ENCODE assay signal across 9 cellular contexts in the genomic region with DNA sequence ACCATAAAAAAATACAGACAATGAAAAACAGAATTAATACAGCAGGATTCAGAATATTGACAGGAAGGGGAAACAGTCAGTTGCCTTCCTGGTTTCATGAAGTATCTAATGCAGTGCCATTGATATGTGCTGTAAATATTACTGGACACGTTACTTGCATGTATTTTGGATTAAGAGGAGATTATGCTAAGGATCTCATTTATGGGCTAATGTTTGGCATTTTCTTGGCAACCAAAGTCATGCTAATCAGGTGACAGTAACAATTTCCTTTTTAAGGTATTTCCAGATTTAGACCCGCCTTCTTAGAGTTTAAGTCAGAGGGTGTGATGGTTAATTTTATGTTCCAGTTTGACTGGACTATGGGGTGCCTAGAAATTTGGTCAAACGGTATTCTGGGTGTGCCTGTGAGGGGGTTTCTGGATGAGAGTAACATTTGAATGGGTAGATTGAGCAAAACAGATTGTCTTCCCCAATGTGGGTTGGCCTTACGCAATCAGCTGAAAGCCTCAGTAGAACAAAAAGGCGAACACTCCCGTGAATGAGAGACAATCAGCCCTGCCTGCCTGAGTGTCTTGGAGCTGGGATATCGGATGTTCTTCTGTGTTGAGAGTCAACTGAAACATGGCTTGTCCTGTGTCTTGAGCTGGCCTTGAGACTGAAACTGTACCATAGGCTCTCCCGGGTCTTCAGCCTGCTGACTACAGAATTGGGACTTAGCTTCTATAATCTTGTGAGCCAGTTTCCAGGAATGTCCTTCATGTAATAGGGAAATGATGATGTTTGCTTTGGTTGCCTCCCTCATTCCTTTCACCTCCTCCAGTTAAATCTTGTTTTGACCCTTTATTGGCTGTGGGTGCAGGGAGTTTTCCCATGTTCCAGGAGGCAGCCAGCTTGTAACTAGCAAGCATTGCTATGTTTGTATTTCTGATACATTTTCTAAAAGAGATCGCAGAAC. TPM values are rescaled to one million over a fixed set of nuclear protein-coding genes. Genes with fewer than 3 reads are reported as not detected.
DNase-seq lines count a peak whose midpoint lies in the region; ATAC-seq and TF ChIP-seq lines count a peak whose summit lies in the region.
"Had no signal": no experiment of that assay in that cellular context is flagged by ENCODE, and none has a peak within 500 bp of the region (broad histone marks: within the 10 kb centered on the region; RNA-seq: fewer than 3 reads in every experiment).

No MANE protein-coding gene starts in this region.

- H4K8ac ChIP-seq in IMR-90 (ENCODE audit: low read depth in 2 of 2, low read length in 2 of 2): peak overlapping the region; percentile 58 to 75; a peak in 3 of 4 replicates

- CTCF ChIA-PET in IMR-90 (lab: Yijun Ruan, JAX): interaction anchor here (1.2 kb wide), 1 partner anchor 24 kb away, joined by 3 read pairs; no protein-coding TSS in a partner anchor
- CTCF ChIA-PET in mammary epithelial cell (lab: Charles Lee; ENCODE audit: low non-redundant PET): interaction anchor here (0.6 kb wide), 1 partner anchor 42 kb away, joined by 5 read pairs; no protein-coding TSS in a partner anchor

- DNase-seq in Ammon's horn (ENCODE audit: low spot score) (peak; percentile 68), IMR-90 (peak; percentile 86), mammary epithelial cell (peak; percentile 60), islet precursor cell (no peak), NCI-H510A (lab: John Stamatoyannopoulos, UW) (no peak), MM.1S (no peak)
- DNase-seq: NCI-H2107 had no signal

- H3K4me3 ChIP-seq in IMR-90 (ENCODE audit: insufficient read depth, low read depth, low read length) (no peak overlapping the region), mammary epithelial cell (replicated peaks in 1 of 3; ENCODE audit: insufficient read depth in 1 of 3, low read depth in 2 of 3, low read length in 3 of 3) (no peak overlapping the region), muscle layer of duodenum (ENCODE audit: low read depth in 1 of 2, low read length in 2 of 2) (peak overlapping the region in 1 of 2 donors; percentile 7), MM.1S (ENCODE audit: low read length) (no peak overlapping the region)

- no peak overlapping the region for H3K9ac ChIP-seq in IMR-90 (ENCODE audit: low read depth, low read length)
- H3K9ac ChIP-seq in mammary epithelial cell (ENCODE audit: insufficient read depth, low read length): no peak overlapping the region
- H3K9ac ChIP-seq in MM.1S (ENCODE audit: low read length): no peak overlapping the region

- peak overlapping the region; percentile 86 for H2BK20ac ChIP-seq in IMR-90 (ENCODE audit: low read depth, low read length)

- TF ChIP-seq CTCF in IMR-90 (conservative IDR thresholded peaks at IDR 0.05; ENCODE audit: low read depth, low read length) (no peak), mammary epithelial cell (conservative IDR thresholded peaks at IDR 0.05 in 1 of 2, IDR thresholded peaks at IDR 0.05 in 1 of 2; ENCODE audit: extremely low read depth in 1 of 2, insufficient read depth in 1 of 2, low read depth in 1 of 2, low read length in 2 of 2) (no peak), MM.1S (IDR thresholded peaks at IDR 0.05; ENCODE audit: low read length) (no peak)

- TF ChIP-seq POLR2A in IMR-90 (IDR thresholded peaks at IDR 0.05; ENCODE audit: low read depth, low read length): no peak

- H3K79me2 ChIP-seq in mammary epithelial cell (ENCODE audit: insufficient read depth, low read length): peaks cover 69% of the 10 kb centered on the region
- H3K79me2 ChIP-seq in MM.1S (ENCODE audit: low read length): peaks cover 92% of the 10 kb centered on the region

- WGBS in IMR-90 (ENCODE audit: extremely low coverage in 2 of 2, insufficient read length in 1 of 2), 2 experiments: 97% methylated on average over 4 of the region's 9 CpGs; no CpG with 5 or more reads in 1 of the 2 experiments
- 89% methylated on average over 8 of the region's 9 CpGs for WGBS in mammary epithelial cell (ENCODE audit: low coverage, missing lambda C conversion rate)

- H3K79me1 ChIP-seq in IMR-90 (ENCODE audit: low read depth in 1 of 2, low read length in 2 of 2): peaks cover 5 to 26% of the 10 kb centered on the region in 2 experiments; a peak in 2 of 4 replicates

- 0 out of 2 replicates have a peak overlapping the region, but pooled peaks have one; percentile 12 for H3K56ac ChIP-seq in IMR-90 (ENCODE audit: extremely low read depth, insufficient read depth, low read length)

- no peak overlapping the region for H2AK9ac ChIP-seq in IMR-90 (replicated peaks; ENCODE audit: low read depth, low read length, poor library complexity)

- H3K9me3 ChIP-seq in IMR-90 (ENCODE audit: control insufficient read depth, insufficient read depth, low read length): no peaks in the 10 kb centered on the region
- no peaks in the 10 kb centered on the region for H3K9me3 ChIP-seq in mammary epithelial cell (replicated peaks; ENCODE audit: insufficient read depth, low read length)
- no peaks in the 10 kb centered on the region for H3K9me3 ChIP-seq in muscle layer of duodenum (ENCODE audit: control insufficient read depth in 1 of 2, low read length in 2 of 2)
- H3K9me3 ChIP-seq in MM.1S (replicated peaks; ENCODE audit: insufficient read depth, low read length): no peaks in the 10 kb centered on the region

- intact Hi-C loops in IMR-90 (cut with micrococcal nuclease): no loop called here
- intact Hi-C loops in mammary epithelial cell (cut with micrococcal nuclease): no loop called here

- TF ChIP-seq RAD21 in IMR-90 (IDR thresholded peaks at IDR 0.05; ENCODE audit: low read length): no peak

- in situ Hi-C loops in IMR-90 (cut with MboI; ENCODE audit: low sequenced_read_pairs): no loop called here
- in situ Hi-C loops in mammary epithelial cell (cut with MboI; ENCODE audit: low sequenced_read_pairs in 2 of 2): no loop called here

- dilution Hi-C loops in IMR-90 (cut with HindIII; ENCODE audit: low sequenced_read_pairs, unreplicated experiment) (no loop called here), mammary epithelial cell (cut with HindIII; ENCODE audit: low sequenced_read_pairs) (no loop called here)

- peak overlapping the region; percentile 98 for H2BK15ac ChIP-seq in IMR-90 (ENCODE audit: low read depth, low read length)

- peak overlapping the region; percentile 86 for H3K14ac ChIP-seq in IMR-90 (replicated peaks; ENCODE audit: low read depth, low read length)

- H3K23ac ChIP-seq in IMR-90 (ENCODE audit: low read depth, low read length): peak overlapping the region; percentile 25; the same call in 1 of the 2 replicates

- peaks cover 23% of the 10 kb centered on the region for H3K9me1 ChIP-seq in IMR-90 (ENCODE audit: insufficient read depth, low read length)

- peak overlapping the region; percentile 74 for H3K27ac ChIP-seq in IMR-90 (ENCODE audit: insufficient read depth, low read length)
- H3K27ac ChIP-seq in mammary epithelial cell (ENCODE audit: insufficient read depth, low read depth, low read length): peak overlapping the region; percentile 83
- peak overlapping the region; percentile 35 for H3K27ac ChIP-seq in muscle layer of duodenum (ENCODE audit: low read length)
- no peak overlapping the region for H3K27ac ChIP-seq in MM.1S (ENCODE audit: low read length)

- no peaks in the 10 kb centered on the region; the same call in none of the 2 replicates for H3K36me3 ChIP-seq in IMR-90 (ENCODE audit: control insufficient read depth, insufficient read depth, low read length)
- H3K36me3 ChIP-seq in mammary epithelial cell (ENCODE audit: insufficient read depth, low read length): no peaks in the 10 kb centered on the region
- no peaks in the 10 kb centered on the region for H3K36me3 ChIP-seq in muscle layer of duodenum (ENCODE audit: control insufficient read depth in 1 of 2, insufficient read depth in 2 of 2, low read length in 2 of 2)
- no peaks in the 10 kb centered on the region for H3K36me3 ChIP-seq in MM.1S (replicated peaks; ENCODE audit: insufficient read depth, low read length)

- peak overlapping the region; percentile 85 for H3K18ac ChIP-seq in IMR-90 (ENCODE audit: low read depth, low read length)

- peak overlapping the region; percentile 93 for H2AK5ac ChIP-seq in IMR-90 (ENCODE audit: low read depth, low read length)

- peak overlapping the region; percentile 51 for H4K5ac ChIP-seq in IMR-90 (ENCODE audit: low read depth, low read length)

- H3K27me3 ChIP-seq in IMR-90 (ENCODE audit: control insufficient read depth, insufficient read depth, low read length): no peaks in the 10 kb centered on the region
- H3K27me3 ChIP-seq in mammary epithelial cell (ENCODE audit: insufficient read depth, low read length): no peaks in the 10 kb centered on the region
- H3K27me3 ChIP-seq in muscle layer of duodenum (ENCODE audit: low read depth, low read length): no peaks in the 10 kb centered on the region
- H3K27me3 ChIP-seq in MM.1S (replicated peaks; ENCODE audit: insufficient read depth, low read length): no peaks in the 10 kb centered on the region

- peak overlapping the region; percentile 88 for H2BK120ac ChIP-seq in IMR-90 (ENCODE audit: low read depth, low read length)

- H4K91ac ChIP-seq in IMR-90 (ENCODE audit: insufficient read depth, low read depth, low read length): peak overlapping the region; percentile 89

- POLR2A ChIA-PET in IMR-90 (lab: Charles Lee; ENCODE audit: unreplicated experiment): no interaction called here

- H3K4ac ChIP-seq in IMR-90 (ENCODE audit: low read depth, low read length): peak overlapping the region; percentile 89

- H3K4me2 ChIP-seq in IMR-90 (ENCODE audit: low read depth, low read length) (peak overlapping the region; percentile 48), mammary epithelial cell (ENCODE audit: insufficient read depth, low read depth, low read length) (peak overlapping the region; percentile 37), MM.1S (ENCODE audit: low read depth, low read length) (no peak overlapping the region)

- ATAC-seq in IMR-90 (ENCODE audit: low read depth) (peak; percentile 27), GM21390 (IDR thresholded peaks at IDR 0.05; ENCODE audit: unreplicated experiment) (no peak)

- H2AFZ ChIP-seq in IMR-90 (replicated peaks; ENCODE audit: low read length, poor library complexity): peak overlapping the region; percentile 38
- H2AFZ ChIP-seq in mammary epithelial cell (ENCODE audit: low read depth, low read length): no peak overlapping the region
- no peak overlapping the region for H2AFZ ChIP-seq in MM.1S (ENCODE audit: low read length)

- H3K9me2 ChIP-seq in MM.1S (replicated peaks; ENCODE audit: insufficient read depth, low read length): no peaks in the 10 kb centered on the region

- peak overlapping the region; percentile 84 for H2BK5ac ChIP-seq in IMR-90 (ENCODE audit: low read depth, low read length, poor library complexity, severe bottlenecking)

- H4K20me1 ChIP-seq in IMR-90 (ENCODE audit: insufficient read depth, low read length) (peaks cover 8% of the 10 kb centered on the region; the same call in 1 of the 2 replicates), mammary epithelial cell (ENCODE audit: insufficient read depth, low read length) (no peaks in the 10 kb centered on the region), MM.1S (ENCODE audit: insufficient read depth, low read length) (no peaks in the 10 kb centered on the region)

- H3K4me1 ChIP-seq in IMR-90 (ENCODE audit: control insufficient read depth, insufficient read depth, low read length) (peaks cover 22% of the 10 kb centered on the region), mammary epithelial cell (ENCODE audit: insufficient read depth, low read length) (peaks cover 78% of the 10 kb centered on the region), muscle layer of duodenum (ENCODE audit: control insufficient read depth in 1 of 2, insufficient read depth in 2 of 2, low read length in 2 of 2) (peaks cover 41% of the 10 kb centered on the region in 2 donors), MM.1S (ENCODE audit: low read length) (peaks cover 16% of the 10 kb centered on the region)

- H3F3A ChIP-seq in MM.1S (ENCODE audit: insufficient read depth, low read length): peaks cover 16% of the 10 kb centered on the region

- no TSS peak for BruUV-seq in IMR-90 (replicated peaks; lab: Mats Ljungman, UMichigan)
- BruUV-seq in mammary epithelial cell (replicated peaks; lab: Mats Ljungman, UMichigan): TSS peak; percentile 17

RNA-seq across cellular contexts. Expression of gene SQOR, which starts 10.5 kb away (rescaled TPM):
- 39.2 and 40.3 TPM in 2 replicates for total RNA-seq in IMR-90 (2012; rRNA removed)
- 21.2 and 22.1 TPM in 2 replicates for polyA plus RNA-seq in IMR-90 (2012; rRNA removed)
- polyA plus RNA-seq in IMR-90 (2012; cell fraction: cytosol; rRNA removed): 18.5 and 19.9 TPM in 2 replicates
- polyA plus RNA-seq in IMR-90 (2012; cell fraction: nucleus; rRNA removed; ENCODE audit: low replicate concordance): 7.4 and 18.0 TPM in 2 replicates
- 100 to 1,000 TPM in 1 of 2 donors, 10 to 100 TPM in 1; 65.7 to 125 TPM for total RNA-seq in mammary epithelial cell
- 138 TPM for polyA plus RNA-seq in mammary epithelial cell
- polyA minus RNA-seq in mammary epithelial cell: 297 TPM

RNA-seq across cellular contexts. Expression of gene BLOC1S6, which starts 58.1 kb away (rescaled TPM):
- total RNA-seq in IMR-90 (2012; rRNA removed): 40.9 and 78.3 TPM in 2 replicates
- polyA plus RNA-seq in IMR-90 (2012; rRNA removed): 17.9 and 21.7 TPM in 2 replicates
- polyA plus RNA-seq in IMR-90 (2012; cell fraction: cytosol; rRNA removed): 7.2 and 12.0 TPM in 2 replicates
- 2.2 and 9.9 TPM in 2 replicates for polyA plus RNA-seq in IMR-90 (2012; cell fraction: nucleus; rRNA removed; ENCODE audit: low replicate concordance)
- 10 to 100 TPM; 38.0 to 49.2 TPM for total RNA-seq in mammary epithelial cell
- 10.8 TPM for polyA plus RNA-seq in mammary epithelial cell
- polyA minus RNA-seq in mammary epithelial cell: 49.5 TPM

Comparison
In these comparisons a context has a peak if more than half of its experiments do, and no peak if none do; other contexts are left out.
1. DNase-seq: peak in Ammon's horn (single experiment), IMR-90 (single experiment) and mammary epithelial cell (single experiment); none in islet precursor cell (single experiment), NCI-H510A (single experiment) and MM.1S (single experiment).